ENCODE assay signal across 8 cellular contexts in genomic region chr5:141923443-141924313, GRCh38. TPM values are rescaled to one million over a fixed set of nuclear protein-coding genes. Genes with fewer than 3 reads are reported as not detected.
A peak's percentile ranks its signal among the peaks of the same experiment; 100 is the strongest.
DNase-seq lines count a peak whose midpoint lies in the region; ATAC-seq and TF ChIP-seq lines count a peak whose summit lies in the region.

Gene DELE1, plus strand, starts transcription at chr5:141923871. Its CDS starts 71 bp downstream, at chr5:141923942.

- H3K4me1 ChIP-seq in CD8-positive, alpha-beta T cell (ENCODE audit: insufficient read depth, low read length) = peaks cover 16% of the 10 kb centered on the region
- H3K4me1 ChIP-seq in effector memory CD4-positive, alpha-beta T cell (ENCODE audit: control insufficient read depth, insufficient read depth, low read length, poor library complexity, severe bottlenecking) = peaks cover 11% of the 10 kb centered on the region

- peaks cover 39% of the 10 kb centered on the region for H3K4me1 Mint-ChIP-seq in CD8-positive, alpha-beta T cell (ENCODE audit: low read depth)

- H3K27ac ChIP-seq in CD8-positive, alpha-beta T cell (ENCODE audit: low read depth, low read length) = peak within 1 kb of the TSS; percentile 98
- H3K27ac ChIP-seq in HL-60 (replicated peaks) = peak within 1 kb of the TSS; percentile 91
- H3K27ac ChIP-seq in effector memory CD4-positive, alpha-beta T cell (ENCODE audit: insufficient read depth, low read length, poor library complexity, severe bottlenecking) = peak within 1 kb of the TSS; percentile 96

- H3K27ac Mint-ChIP-seq in CD8-positive, alpha-beta T cell = peak within 1 kb of the TSS; percentile 98

- CTCF ChIA-PET in CD8-positive, alpha-beta T cell (lab: Charles Lee) = interaction anchor here (0.6 to 3.1 kb wide), 9 partner anchors 17 to 231 kb away, joined by 3 to 18 read pairs (median 4); partner anchors contain the start of genes GNPDA1, PCDH1 and RNF14
- CTCF ChIA-PET in activated CD8-positive, alpha-beta memory T cell treated with anti-CD3 and anti-CD28 coated beads for 36 hours (lab: Charles Lee) = interaction anchor here (1.0 to 3.5 kb wide), 5 partner anchors 38 to 232 kb away, joined by 3 to 11 read pairs (median 7); partner anchors contain the start of gene PCDH1

- peaks cover 42% of the 10 kb centered on the region for H3K36me3 Mint-ChIP-seq in CD8-positive, alpha-beta T cell

- peak within 1 kb of the TSS; percentile 88 for H3K4me3 ChIP-seq in CD8-positive, alpha-beta T cell (ENCODE audit: low read depth, low read length)
- H3K4me3 ChIP-seq in HL-60 (replicated peaks; ENCODE audit: insufficient read depth, low read length) = peak within 1 kb of the TSS; percentile 67
- peak within 1 kb of the TSS; percentile 74 for H3K4me3 ChIP-seq in effector memory CD4-positive, alpha-beta T cell (ENCODE audit: insufficient read depth, low read depth, low read length, poor library complexity, severe bottlenecking)

- H3K27me3 Mint-ChIP-seq in CD8-positive, alpha-beta T cell (ENCODE audit: low read depth) = no peaks in the 10 kb centered on the region

- peak within 1 kb of the TSS; percentile 95 for H3K4me3 Mint-ChIP-seq in CD8-positive, alpha-beta T cell

- peak; percentile 93 for ATAC-seq in CD8-positive, alpha-beta T cell
- ATAC-seq in GM19455 (IDR thresholded peaks at IDR 0.05; ENCODE audit: unreplicated experiment) = peak; percentile 99

- H3K36me3 ChIP-seq in CD8-positive, alpha-beta T cell (ENCODE audit: insufficient read depth, low read length) = peaks cover 27% of the 10 kb centered on the region
- H3K36me3 ChIP-seq in effector memory CD4-positive, alpha-beta T cell (ENCODE audit: control insufficient read depth, insufficient read depth, low read length) = peaks cover 27% of the 10 kb centered on the region

- H3K9me3 ChIP-seq in CD8-positive, alpha-beta T cell (ENCODE audit: low read length) = no peaks in the 10 kb centered on the region
- no peaks in the 10 kb centered on the region for H3K9me3 ChIP-seq in effector memory CD4-positive, alpha-beta T cell (ENCODE audit: control insufficient read depth, low read length)

- no peaks in the 10 kb centered on the region for H3K9me3 Mint-ChIP-seq in CD8-positive, alpha-beta T cell

- H3K27me3 ChIP-seq in CD8-positive, alpha-beta T cell (ENCODE audit: insufficient read depth, low read length) = no peaks in the 10 kb centered on the region
- no peaks in the 10 kb centered on the region for H3K27me3 ChIP-seq in HL-60 (ENCODE audit: insufficient read depth, poor library complexity, severe bottlenecking)
- no peaks in the 10 kb centered on the region for H3K27me3 ChIP-seq in effector memory CD4-positive, alpha-beta T cell (replicated peaks; ENCODE audit: control insufficient read depth, insufficient read depth, low read length, poor library complexity, severe bottlenecking)

- POLR2A ChIA-PET in CD8-positive, alpha-beta T cell (lab: Charles Lee) = interaction anchor here (0.6 to 5.0 kb wide), 10 partner anchors 10 to 273 kb away, joined by 3 to 30 read pairs (median 4); partner anchors contain the start of genes PCDH12 and RNF14
- POLR2A ChIA-PET in activated CD8-positive, alpha-beta memory T cell treated with anti-CD3 and anti-CD28 coated beads for 36 hours (lab: Charles Lee) = interaction anchor here (0.6 to 1.5 kb wide), 7 partner anchors 9 to 287 kb away, joined by 3 to 9 read pairs (median 4); partner anchors contain the start of genes FCHSD1, HDAC3, RELL2 and RNF14

- intact Hi-C loops in CD8-positive, alpha-beta T cell (cut with DNase I, micrococcal nuclease) = loop anchor here (1.0 to 5.0 kb wide), 10 partner anchors 37 to 1079 kb away; partner anchors contain the start of genes FCHSD1 (in 1 of the 2), HDAC3 (in 1 of the 2), RELL2 (in 1 of the 2) and RNF14 (in 1 of the 2)

- TF ChIP-seq CTCF in CD8-positive, alpha-beta T cell (IDR thresholded peaks at IDR 0.05) = no peak
- no peak for TF ChIP-seq CTCF in HL-60 (IDR thresholded peaks at IDR 0.05; ENCODE audit: insufficient read depth, low read length)

- peak; percentile 77 to 95 (median 91) for DNase-seq in CD8-positive, alpha-beta T cell
- DNase-seq in HL-60 (ENCODE audit: low read depth in 1 of 2, low spot score in 1 of 2) (peak; percentile 92 to 95), NOMO-1 (lab: John Stamatoyannopoulos, UW; ENCODE audit: unreplicated experiment in 2 of 2) (peak; percentile 95 to 97), medulla oblongata (ENCODE audit: extremely low spot score) (peak; percentile 96)
- peak; percentile 78 to 85 (median 81) for DNase-seq in effector memory CD4-positive, alpha-beta T cell
- DNase-seq in stimulated activated CD8-positive, alpha-beta memory T cell treated with anti-CD3 and anti-CD28 coated beads, Interleukin-12 subunit alpha, Interleukin-12 subunit beta, amount 100 ng/mL, for 1 hour (ENCODE audit: low read depth) = peak; percentile 90

RNA-seq across cellular contexts. Expression of gene DELE1, which starts in this region (rescaled TPM):
- total RNA-seq in CD8-positive, alpha-beta T cell = 10 to 100 TPM; 61.7 to 65.0 TPM
- 10 to 100 TPM; 49.0 to 49.4 TPM for total RNA-seq in activated CD8-positive, alpha-beta memory T cell treated with anti-CD3 and anti-CD28 coated beads for 36 hours

Comparison
In these comparisons a context has a peak if more than half of its experiments do, and no peak if none do; other contexts are left out.
1. Peak in every context shown above with its lines: DNase-seq, ATAC-seq, H3K4me3 ChIP-seq and H3K27ac ChIP-seq.